In genomic region chr3:64008952-64009351, GRCh38 we compare ENCODE assay signal across 1 cellular context.
TF ChIP-seq lines count a peak whose summit lies in the region.

No MANE protein-coding gene starts in this region.

TF ChIP-seq in IMR-90, 13 proteins besides CTCF, POLR2A, EP300 and RAD21 (continued from another document):
- no peak for TF ChIP-seq ELK1 (IDR thresholded peaks at IDR 0.05; ENCODE audit: borderline replicate concordance, low read depth, low read length)
